ENCODE assay signal across 3 cellular contexts in the genomic region with DNA sequence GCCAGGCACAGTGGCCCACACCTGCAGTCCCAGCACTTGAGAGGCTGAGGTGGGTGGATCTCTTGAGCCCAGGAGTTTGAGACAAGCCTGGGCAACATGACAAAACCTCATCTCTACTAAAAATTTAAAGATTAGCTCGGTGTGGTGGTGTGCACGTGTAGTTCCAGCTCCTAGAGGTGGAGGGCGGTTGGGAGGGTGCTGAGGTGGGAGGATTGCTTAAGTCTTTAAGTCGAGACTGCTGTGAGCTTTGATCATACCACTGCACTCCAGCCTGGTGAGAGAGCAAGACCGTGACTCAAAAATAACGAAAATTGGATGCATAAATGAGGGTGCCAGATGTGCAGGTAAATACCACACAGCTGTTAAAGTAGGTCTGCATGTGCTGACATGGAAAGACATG.
TF ChIP-seq lines count a peak whose summit lies in the region.

No MANE protein-coding gene starts in this region.

TF ChIP-seq in GM23338, 12 proteins besides CTCF, POLR2A, EP300 and RAD21 (continues in another document):
- no peak for TF ChIP-seq JUNB (IDR thresholded peaks at IDR 0.05; ENCODE audit: unreplicated experiment)
- TF ChIP-seq STAT1 (IDR thresholded peaks at IDR 0.05; ENCODE audit: unreplicated experiment) = no peak
- TF ChIP-seq ETS1 (IDR thresholded peaks at IDR 0.05) = no peak
- TF ChIP-seq POLR2AphosphoS5 (IDR thresholded peaks at IDR 0.05; ENCODE audit: low read depth) = no peak
- no peak for TF ChIP-seq EZH2phosphoT487 (IDR thresholded peaks at IDR 0.05; ENCODE audit: unreplicated experiment)
- TF ChIP-seq CREB1 (CRISPR knock-in tag; IDR thresholded peaks at IDR 0.05; ENCODE audit: low read depth) = no peak
- no peak for TF ChIP-seq ZNF331 (CRISPR knock-in tag; IDR thresholded peaks at IDR 0.05; ENCODE audit: low read depth)
- TF ChIP-seq REST (IDR thresholded peaks at IDR 0.05; ENCODE audit: unreplicated experiment) = no peak
- no peak for TF ChIP-seq EZH2 (IDR thresholded peaks at IDR 0.05; ENCODE audit: low read depth, unreplicated experiment)

TF ChIP-seq in HCT116, 20 proteins besides CTCF, POLR2A, EP300 and RAD21:
- no peak for TF ChIP-seq CBX3 (IDR thresholded peaks at IDR 0.05; ENCODE audit: low read depth)
- TF ChIP-seq ZFX (IDR thresholded peaks at IDR 0.05) = no peak
- TF ChIP-seq MAX (IDR thresholded peaks at IDR 0.05) = no peak
- no peak for TF ChIP-seq EZH2phosphoT487 (IDR thresholded peaks at IDR 0.05; ENCODE audit: borderline replicate concordance)
- no peak for TF ChIP-seq ELF1 (IDR thresholded peaks at IDR 0.05; ENCODE audit: borderline replicate concordance, low read depth)

TF ChIP-seq in K562, 482 proteins besides CTCF, POLR2A, EP300 and RAD21:
- TF ChIP-seq CEBPB (tag; IDR thresholded peaks at IDR 0.05) = peak; percentile 57; the same call in 1 of the 2 replicates
- no peak for TF ChIP-seq POLR2H (tag; IDR thresholded peaks at IDR 0.05; ENCODE audit: low read depth)
TF ChIP-seq in K562: peak in this region for 1.
